19 cellular contexts compared by ENCODE assay signal in the genomic region with DNA sequence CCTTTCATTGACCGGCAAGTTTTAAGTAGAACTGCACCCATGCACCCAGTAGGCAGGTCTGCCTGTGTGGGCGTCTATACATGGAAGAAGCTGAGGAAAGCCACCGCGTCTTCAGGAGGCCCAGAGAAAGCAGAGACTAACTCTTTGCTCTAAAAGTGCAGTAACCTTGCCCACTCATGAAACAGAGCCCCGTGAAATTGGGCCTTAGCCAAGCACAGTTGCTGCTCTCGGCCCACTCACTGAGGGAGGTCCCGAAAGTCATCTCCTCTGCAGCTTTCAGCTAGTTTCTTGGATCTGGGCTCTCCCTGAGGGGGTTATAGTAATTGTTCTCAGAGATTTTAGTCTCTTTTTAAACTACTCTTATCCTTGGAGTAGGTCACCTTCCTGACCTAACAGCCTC.
"Had no signal": no experiment of that assay in that cellular context is flagged by ENCODE, and none has a peak within 500 bp of the region (broad histone marks: within the 10 kb centered on the region; RNA-seq: fewer than 3 reads in every experiment).

No MANE protein-coding gene starts in this region.

- H3K36me3 ChIP-seq: ovary had no signal

- H3K4me3 Mint-ChIP-seq: endodermal cell; naive thymus-derived CD8-positive, alpha-beta T cell; stimulated activated memory B cell treated with anti-CD40 and anti-IgM and Interleukin-4, amounts not matched to agents 10 μg/mL and 1 μg/mL and 100 μg/mL, for 72 hours; stimulated activated naive CD8-positive, alpha-beta T cell treated with anti-CD3 and anti-CD28 coated beads, Interleukin-15, Interleukin-2, amounts not matched to agents 100 ng/mL and 50 ng/mL, for 24 hours had no signal

- H3K27me3 ChIP-seq: heart left ventricle, ovary, right atrium auricular region, testis, transverse colon had no signal

- H3K27me3 Mint-ChIP-seq: naive thymus-derived CD8-positive, alpha-beta T cell; stimulated activated memory B cell treated with anti-CD40 and anti-IgM and Interleukin-4, amounts not matched to agents 10 μg/mL and 1 μg/mL and 100 μg/mL, for 72 hours; stimulated activated naive CD8-positive, alpha-beta T cell treated with anti-CD3 and anti-CD28 coated beads, Interleukin-15, Interleukin-2, amounts not matched to agents 100 ng/mL and 50 ng/mL, for 24 hours had no signal

- H3K9me3 Mint-ChIP-seq: endodermal cell; naive thymus-derived CD8-positive, alpha-beta T cell; stimulated activated memory B cell treated with anti-CD40 and anti-IgM and Interleukin-4, amounts not matched to agents 10 μg/mL and 1 μg/mL and 100 μg/mL, for 72 hours; stimulated activated naive CD8-positive, alpha-beta T cell treated with anti-CD3 and anti-CD28 coated beads, Interleukin-15, Interleukin-2, amounts not matched to agents 100 ng/mL and 50 ng/mL, for 24 hours had no signal

- ATAC-seq: mucosa of descending colon; naive thymus-derived CD8-positive, alpha-beta T cell had no signal

- H3K27ac Mint-ChIP-seq: endodermal cell had no signal

- H3K4me3 ChIP-seq: heart left ventricle, mucosa of descending colon, ovary, right atrium auricular region, smooth muscle cell, testis, transverse colon had no signal

- DNase-seq: cerebellar nuclear complex; dermis blood vessel endothelial cell; endodermal cell; heart left ventricle; hypothalamus; kidney glomerular epithelial cell; mucosa of descending colon; naive thymus-derived CD8-positive, alpha-beta T cell; ovary; stimulated activated CD4-positive, alpha-beta T cell treated with anti-CD3 and anti-CD28 coated beads, Interleukin-4, amount 100 ng/mL, for 24 hours; testis; transverse colon had no signal

- H3K9me3 ChIP-seq: heart left ventricle, mucosa of descending colon, ovary, right atrium auricular region, testis, transverse colon had no signal

- FAIRE-seq: colon, frontal cortex, islet of Langerhans had no signal

- H3K27ac ChIP-seq: ovary, transverse colon had no signal
